ENCODE assay signal across 8 cellular contexts in the genomic region with DNA sequence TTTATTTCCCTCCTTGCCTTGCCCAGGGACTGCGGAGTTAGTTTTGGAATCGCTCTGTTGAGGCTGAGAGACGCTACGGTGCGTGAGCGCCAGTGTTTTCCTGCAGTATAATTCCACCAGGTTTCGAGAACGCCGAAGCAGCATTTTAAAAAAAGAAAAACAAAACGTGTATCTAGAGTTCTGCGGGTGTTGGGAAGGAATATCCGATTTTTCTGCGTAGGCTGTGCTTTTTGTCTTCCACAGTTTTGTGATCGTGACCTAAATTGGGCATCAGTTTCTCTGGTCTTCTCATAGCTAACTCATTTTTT. TPM values are rescaled to one million over a fixed set of nuclear protein-coding genes. Genes with fewer than 3 reads are reported as not detected.
DNase-seq lines count a peak whose midpoint lies in the region; FAIRE-seq and TF ChIP-seq lines count a peak whose summit lies in the region.

No MANE protein-coding gene starts in this region.

- no peak for FAIRE-seq in HTR-8/SVneo (lab: Jason Lieb, UNC)

- H3K4me3 ChIP-seq in CD8-positive, alpha-beta memory T cell (ENCODE audit: low read length) = peak overlapping the region; percentile 68
- H3K4me3 ChIP-seq in LNCaP clone FGC (ENCODE audit: low read depth, low read length) = peak overlapping the region; percentile 81
- H3K4me3 ChIP-seq in ectodermal cell (ENCODE audit: insufficient read depth, low read depth, low read length) = peak overlapping the region; percentile 72
- peak overlapping the region; percentile 92 for H3K4me3 ChIP-seq in neuronal stem cell (ENCODE audit: low read length in 2 of 2)

- no peak overlapping the region for H4K91ac ChIP-seq in neuronal stem cell (ENCODE audit: low read depth, low read length, poor library complexity)

- H3K27ac ChIP-seq in CD8-positive, alpha-beta memory T cell (ENCODE audit: low read depth, low read length) = peak overlapping the region; percentile 78
- H3K27ac ChIP-seq in ectodermal cell (ENCODE audit: insufficient read depth, low read depth, low read length, poor library complexity, severe bottlenecking) = peak overlapping the region; percentile 70
- peak overlapping the region; percentile 95 for H3K27ac ChIP-seq in neuronal stem cell (replicated peaks; ENCODE audit: low read length)

- H3K9me3 ChIP-seq in CD8-positive, alpha-beta memory T cell (ENCODE audit: low read length) = no peaks in the 10 kb centered on the region
- H3K9me3 ChIP-seq in ectodermal cell (ENCODE audit: control insufficient read depth, low read length) (no peaks in the 10 kb centered on the region), neuronal stem cell (replicated peaks in 1 of 2; ENCODE audit: control insufficient read depth in 2 of 2, insufficient read depth in 1 of 2, low read depth in 1 of 2, low read length in 2 of 2) (no peaks in the 10 kb centered on the region)

- H2BK120ac ChIP-seq in neuronal stem cell (ENCODE audit: low read depth, low read length) = no peak overlapping the region

- peak overlapping the region; percentile 91 for H2AFZ ChIP-seq in neuronal stem cell (ENCODE audit: low read length)

- H3K36me3 Mint-ChIP-seq in CD8-positive, alpha-beta memory T cell = peaks cover 0 to 10% (median 4%) of the 10 kb centered on the region in 3 donors

- H2BK15ac ChIP-seq in neuronal stem cell (ENCODE audit: low read length) = no peak overlapping the region

- H3K4me2 ChIP-seq in neuronal stem cell (ENCODE audit: insufficient read depth, low read length, poor library complexity, severe bottlenecking) = peak overlapping the region; percentile 55

- CTCF ChIA-PET in CD8-positive, alpha-beta memory T cell (lab: Charles Lee) = interaction anchor here (2.2 kb wide), 1 partner anchor 76 kb away, joined by 8 read pairs; a partner anchor contains a TSS

- peaks cover 0 to 1% of the 10 kb centered on the region in 2 donors for H3K27me3 Mint-ChIP-seq in CD8-positive, alpha-beta memory T cell

- no peak overlapping the region for H2BK12ac ChIP-seq in neuronal stem cell (ENCODE audit: low read length)

- peak overlapping the region; percentile 89 to 92 (median 91) for H3K4me3 Mint-ChIP-seq in CD8-positive, alpha-beta memory T cell

- no peak for TF ChIP-seq POLR2A in erythroblast (IDR thresholded peaks at IDR 0.05; ENCODE audit: low read length)

- H3K18ac ChIP-seq in neuronal stem cell (ENCODE audit: low read length) = peak overlapping the region; percentile 97

- no peaks in the 10 kb centered on the region for H3K36me3 ChIP-seq in CD8-positive, alpha-beta memory T cell (ENCODE audit: insufficient read depth, low read length)
- no peaks in the 10 kb centered on the region for H3K36me3 ChIP-seq in ectodermal cell (ENCODE audit: control insufficient read depth, insufficient read depth, low read length)
- H3K36me3 ChIP-seq in neuronal stem cell (replicated peaks in 1 of 2; ENCODE audit: control insufficient read depth in 2 of 2, insufficient read depth in 2 of 2, low read length in 2 of 2) = peaks cover 0 to 21% of the 10 kb centered on the region in 2 donors

- WGBS in ectodermal cell, 2 experiments = 1 to 2% methylated on average over 14 of the region's 14 CpGs
- no CpG with 5 or more reads among the region's 14 CpGs for WGBS in neuronal stem cell (ENCODE audit: extremely low coverage in 2 of 2, insufficient read length in 2 of 2, insufficient replicate concordance in 1 of 2), 2 donors

- H3K4ac ChIP-seq in neuronal stem cell (ENCODE audit: low read length) = no peak overlapping the region

- H3K27ac Mint-ChIP-seq in CD8-positive, alpha-beta memory T cell = peak overlapping the region; percentile 68 to 97 (median 94)

- TF ChIP-seq CTCF in LNCaP clone FGC (IDR thresholded peaks at IDR 0.05; ENCODE audit: control insufficient read depth, extremely low read depth, insufficient read depth) = no peak

- H3K27me3 ChIP-seq in CD8-positive, alpha-beta memory T cell (ENCODE audit: insufficient read depth, low read length, poor library complexity, severe bottlenecking) = no peaks in the 10 kb centered on the region
- no peaks in the 10 kb centered on the region for H3K27me3 ChIP-seq in ectodermal cell (ENCODE audit: control insufficient read depth, insufficient read depth, low read length, poor library complexity, severe bottlenecking)
- H3K27me3 ChIP-seq in neuronal stem cell (ENCODE audit: control insufficient read depth in 3 of 3, insufficient read depth in 3 of 3, low read depth in 1 of 3, low read length in 3 of 3) = no peaks in the 10 kb centered on the region

- H4K8ac ChIP-seq in neuronal stem cell (ENCODE audit: low read depth, low read length) = no peak overlapping the region

- peak overlapping the region; percentile 38 for H3K14ac ChIP-seq in neuronal stem cell (ENCODE audit: low read length)

- H3K4me1 ChIP-seq in CD8-positive, alpha-beta memory T cell (ENCODE audit: insufficient read depth, low read length) = peaks cover 15% of the 10 kb centered on the region
- H3K4me1 ChIP-seq in ectodermal cell (ENCODE audit: control insufficient read depth, insufficient read depth, low read length) = no peaks in the 10 kb centered on the region
- peaks cover 0 to 5% of the 10 kb centered on the region in 2 donors for H3K4me1 ChIP-seq in neuronal stem cell (ENCODE audit: control insufficient read depth in 2 of 2, insufficient read depth in 1 of 2, low read depth in 1 of 2, low read length in 2 of 2)

- peaks cover 28 to 36% (median 29%) of the 10 kb centered on the region in 3 donors for H3K4me1 Mint-ChIP-seq in CD8-positive, alpha-beta memory T cell

- peak overlapping the region; percentile 96 for H2BK5ac ChIP-seq in neuronal stem cell (ENCODE audit: low read length)

- POLR2A ChIA-PET in CD8-positive, alpha-beta memory T cell (lab: Charles Lee) = no interaction called here

- DNase-seq in CD8-positive, alpha-beta memory T cell = no peak
- DNase-seq in LNCaP clone FGC (ENCODE audit: low read depth) (no peak), neuronal stem cell (ENCODE audit: low spot score) (no peak), HTR-8/SVneo (ENCODE audit: insufficient read length, low spot score) (no peak), T-helper 9 cell (no peak), RPMI8226 (no peak), erythroblast (lab: John Stamatoyannopoulos, UW) (no peak)

- peak overlapping the region; percentile 56 for H2AK5ac ChIP-seq in neuronal stem cell (ENCODE audit: low read depth, low read length)

- H3K9ac ChIP-seq in neuronal stem cell (ENCODE audit: low read depth, low read length, poor library complexity) = peak overlapping the region; percentile 97

- peaks cover 6% of the 10 kb centered on the region for H3K79me1 ChIP-seq in neuronal stem cell (ENCODE audit: low read depth, low read length)

- H3K23ac ChIP-seq in neuronal stem cell (ENCODE audit: low read depth, low read length, poor library complexity) = peak overlapping the region; percentile 89

- H3K9me3 Mint-ChIP-seq in CD8-positive, alpha-beta memory T cell = no peaks in the 10 kb centered on the region

RNA-seq across cellular contexts. Expression of a gene that starts 0.8 kb away (rescaled TPM):
- 10 to 100 TPM; 63.4 to 68.0 TPM for total RNA-seq in CD8-positive, alpha-beta memory T cell
- 30.2 TPM for polyA plus RNA-seq in CD8-positive, alpha-beta memory T cell
- polyA plus RNA-seq in ectodermal cell (2013, experiment 1 of 4) = 93.8 TPM
- polyA plus RNA-seq in ectodermal cell (2013, experiment 2 of 4) = 97.6 TPM
- polyA plus RNA-seq in ectodermal cell (2013, experiment 3 of 4) = 71.0 TPM
- 78.1 TPM for polyA plus RNA-seq in ectodermal cell (2013, experiment 4 of 4)
- 55.3 TPM for polyA plus RNA-seq in neuronal stem cell (2013, experiment 1 of 2)
- polyA plus RNA-seq in neuronal stem cell (2013, experiment 2 of 2) = 54.7 TPM
